Comparison of ENCODE assay signal across 28 cellular contexts in the genomic region with DNA sequence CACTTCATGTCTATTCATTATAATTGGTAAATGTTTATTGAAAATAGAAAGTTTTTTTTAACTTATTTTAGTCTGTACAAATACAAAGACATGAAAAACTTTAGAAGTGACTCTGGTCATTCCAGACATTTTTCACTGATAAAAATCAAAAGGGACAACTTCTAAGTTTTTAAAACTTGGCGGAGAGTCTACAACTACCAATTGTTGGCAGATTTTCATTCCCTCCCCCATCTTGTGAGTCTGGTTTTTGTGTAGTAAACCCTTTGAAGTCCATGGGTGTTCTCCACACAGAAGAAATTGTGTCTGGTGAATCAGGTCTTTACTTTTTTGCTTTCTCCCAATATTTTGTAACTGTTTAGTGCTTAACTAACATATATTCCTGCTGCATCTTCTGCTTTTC.
DNase-seq lines count a peak whose midpoint lies in the region; ATAC-seq and TF ChIP-seq lines count a peak whose summit lies in the region.
"Had no signal": no experiment of that assay in that cellular context is flagged by ENCODE, and none has a peak within 500 bp of the region (broad histone marks: within the 10 kb centered on the region; RNA-seq: fewer than 3 reads in every experiment).

No MANE protein-coding gene starts in this region.

- H2AFZ ChIP-seq in SK-N-SH (ENCODE audit: low read depth), result peak overlapping the region; percentile 17; the same call in 1 of the 2 replicates

- H3F3A ChIP-seq in SK-N-SH (replicated peaks; ENCODE audit: insufficient read depth), result peaks cover 18% of the 10 kb centered on the region

- DNase-seq in SK-N-SH (no peak), brain microvascular endothelial cell (peak; percentile 15), mesothelial cell of epicardium (ENCODE audit: low spot score in 2 of 2, unreplicated experiment in 2 of 2) (no peak), NCI-H345 treated with DMSO at 0.1 percent for 48 hours (lab: John Stamatoyannopoulos, UW; ENCODE audit: unreplicated experiment) (no peak), NCI-H526 (lab: John Stamatoyannopoulos, UW) (no peak)
- no peak for DNase-seq in activated CD4-positive, alpha-beta T cell treated with anti-CD3 and anti-CD28 coated beads, Interleukin-2, amount 50 U/mL, for 4 hours
- DNase-seq: ACHN; CD4-positive, CD25-positive, alpha-beta regulatory T cell; DMS153; DND-41; GOT3; HFFc6; KBM-7; MG63; NCI-H1105 treated with DMSO at 0.1 percent for 48 hours; NCI-H146; NCI-H1930; NCI-H2107; NCI-H446; NCI-H524 treated with DMSO at 0.1 percent for 48 hours; NCI-H82; NK-92 treated with Interleukin-12 subunit alpha and Interleukin-12 subunit beta, amount 100 ng/mL, for 24 hours; PC-3 had no signal

- WGBS in SK-N-SH (ENCODE audit: low lambda C conversion rate), result 85% methylated on average over 1 of the region's 1 CpG

- H3K4me3 ChIP-seq in SK-N-SH (ENCODE audit: low read depth in 2 of 2, low read length in 1 of 2) (no peak overlapping the region), brain microvascular endothelial cell (ENCODE audit: low read depth, low read length) (no peak overlapping the region)
- H3K4me3 ChIP-seq: HAP-1, MG63, SJSA1 had no signal

- no peak for TF ChIP-seq RAD21 in SK-N-SH (IDR thresholded peaks at IDR 0.05; ENCODE audit: low read length)

- ATAC-seq in SK-N-SH treated with all-trans-retinoic acid at 6 μM for 48 hours, result no peak
- ATAC-seq in GM18907 (IDR thresholded peaks at IDR 0.05; ENCODE audit: unreplicated experiment), result no peak
- ATAC-seq: PC-3 had no signal

- no peaks in the 10 kb centered on the region for H3K27me3 ChIP-seq in SK-N-SH (ENCODE audit: insufficient read depth)
- no peaks in the 10 kb centered on the region for H3K27me3 ChIP-seq in brain microvascular endothelial cell (replicated peaks)
- H3K27me3 ChIP-seq: MG63, SJSA1 had no signal

- H3K9me2 ChIP-seq in SK-N-SH, result no peaks in the 10 kb centered on the region

- in situ Hi-C loops in brain microvascular endothelial cell (cut with HindIII; ENCODE audit: low pct_ligation_motif_present, low sequenced_read_pairs), result no loop called here

- no peak overlapping the region for H3K9ac ChIP-seq in SK-N-SH

- H3K27me3 Mint-ChIP-seq in mesothelial cell of epicardium (ENCODE audit: low read depth), result no peaks in the 10 kb centered on the region
- H3K27me3 Mint-ChIP-seq: CD4-positive, CD25-positive, alpha-beta regulatory T cell had no signal

- peaks cover 56% of the 10 kb centered on the region for H3K4me1 Mint-ChIP-seq in mesothelial cell of epicardium
- H3K4me1 Mint-ChIP-seq: CD4-positive, CD25-positive, alpha-beta regulatory T cell had no signal

- H3K4me2 ChIP-seq in SK-N-SH, result no peak overlapping the region

- CTCF ChIA-PET in SK-N-SH (lab: Yijun Ruan, JAX), result no interaction called here

- TF ChIP-seq EP300 in SK-N-SH (IDR thresholded peaks at IDR 0.05; ENCODE audit: borderline replicate concordance in 1 of 2, low read depth in 1 of 2, low read length in 1 of 2), result no peak

- H3K27ac Mint-ChIP-seq in mesothelial cell of epicardium, result peak overlapping the region; percentile 52
- H3K27ac Mint-ChIP-seq: CD4-positive, CD25-positive, alpha-beta regulatory T cell; HFFc6 had no signal

- POLR2A ChIA-PET in SK-N-SH (lab: Yijun Ruan, JAX), result no interaction called here

- peaks cover 10% of the 10 kb centered on the region for H3K36me3 Mint-ChIP-seq in mesothelial cell of epicardium
- H3K36me3 Mint-ChIP-seq: CD4-positive, CD25-positive, alpha-beta regulatory T cell had no signal

- H3K27ac ChIP-seq in SK-N-SH (ENCODE audit: low read depth in 2 of 2, low read length in 1 of 2), result no peak overlapping the region
- peak overlapping the region; percentile 0 for H3K27ac ChIP-seq in brain microvascular endothelial cell
- H3K27ac ChIP-seq: 22Rv1, SJSA1 had no signal

- no peak overlapping the region for H3K4me3 Mint-ChIP-seq in mesothelial cell of epicardium
- H3K4me3 Mint-ChIP-seq: CD4-positive, CD25-positive, alpha-beta regulatory T cell; HFFc6 had no signal

- H4K20me1 ChIP-seq in SK-N-SH (ENCODE audit: insufficient read depth), result no peaks in the 10 kb centered on the region

- peaks cover 0 to 10% of the 10 kb centered on the region in 2 experiments; a peak in 2 of 4 replicates for H3K4me1 ChIP-seq in SK-N-SH (ENCODE audit: control insufficient read depth in 1 of 2, insufficient read depth in 2 of 2, low read depth in 1 of 2, low read length in 1 of 2)
- H3K4me1 ChIP-seq: HAP-1 had no signal

- H3K9me3 ChIP-seq in SK-N-SH, result no peaks in the 10 kb centered on the region
- H3K9me3 ChIP-seq: HAP-1, MG63 had no signal

- H3K9me3 Mint-ChIP-seq in mesothelial cell of epicardium, result peaks cover 17% of the 10 kb centered on the region
- H3K9me3 Mint-ChIP-seq: HFFc6 had no signal

- no peaks in the 10 kb centered on the region for H3K36me3 ChIP-seq in SK-N-SH (replicated peaks in 1 of 2; ENCODE audit: control insufficient read depth in 1 of 2, insufficient read depth in 2 of 2, low read length in 1 of 2)
- H3K36me3 ChIP-seq in brain microvascular endothelial cell (replicated peaks), result no peaks in the 10 kb centered on the region
- H3K36me3 ChIP-seq: HAP-1, MG63, SJSA1 had no signal

- TF ChIP-seq CTCF in SK-N-SH (IDR thresholded peaks at IDR 0.05) (no peak), brain microvascular endothelial cell (IDR thresholded peaks at IDR 0.05; ENCODE audit: low read depth, low read length, missing control alignments) (no peak), mesothelial cell of epicardium (IDR thresholded peaks at IDR 0.05; ENCODE audit: unreplicated experiment) (no peak)

- no peaks in the 10 kb centered on the region for H3K79me2 ChIP-seq in SK-N-SH (ENCODE audit: insufficient read depth)

TF ChIP-seq in SK-N-SH, 30 proteins besides CTCF, POLR2A, EP300 and RAD21:
- TF ChIP-seq CHD2 (IDR thresholded peaks at IDR 0.05; ENCODE audit: low read length, partially characterized antibody) (no peak), TCF12 (IDR thresholded peaks at IDR 0.05) (no peak), RXRA (IDR thresholded peaks at IDR 0.05; ENCODE audit: borderline replicate concordance, low read depth) (no peak), JUND (IDR thresholded peaks at IDR 0.05) (no peak), GABPA (IDR thresholded peaks at IDR 0.05; ENCODE audit: low read depth) (no peak)
- TF ChIP-seq, protein P1, sequence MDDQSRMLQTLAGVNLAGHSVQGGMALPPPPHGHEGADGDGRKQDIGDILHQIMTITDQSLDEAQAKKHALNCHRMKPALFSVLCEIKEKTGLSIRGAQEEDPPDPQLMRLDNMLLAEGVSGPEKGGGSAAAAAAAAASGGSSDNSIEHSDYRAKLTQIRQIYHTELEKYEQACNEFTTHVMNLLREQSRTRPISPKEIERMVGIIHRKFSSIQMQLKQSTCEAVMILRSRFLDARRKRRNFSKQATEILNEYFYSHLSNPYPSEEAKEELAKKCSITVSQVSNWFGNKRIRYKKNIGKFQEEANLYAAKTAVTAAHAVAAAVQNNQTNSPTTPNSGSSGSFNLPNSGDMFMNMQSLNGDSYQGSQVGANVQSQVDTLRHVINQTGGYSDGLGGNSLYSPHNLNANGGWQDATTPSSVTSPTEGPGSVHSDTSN (IDR thresholded peaks at IDR 0.05), result no peak

TF ChIP-seq in SK-N-SH treated with all-trans-retinoic acid at 6 μM for 48 hours, 23 proteins besides CTCF, POLR2A, EP300 and RAD21:
- TF ChIP-seq TOX (CRISPR knock-in tag; IDR thresholded peaks at IDR 0.05; ENCODE audit: borderline replicate concordance) (no peak), ARNTL (CRISPR knock-in tag; IDR thresholded peaks at IDR 0.05; ENCODE audit: borderline replicate concordance, low read depth) (no peak), RARB (CRISPR knock-in tag; IDR thresholded peaks at IDR 0.05) (no peak)
